ENCODE assay signal across 19 cellular contexts in the genomic region with DNA sequence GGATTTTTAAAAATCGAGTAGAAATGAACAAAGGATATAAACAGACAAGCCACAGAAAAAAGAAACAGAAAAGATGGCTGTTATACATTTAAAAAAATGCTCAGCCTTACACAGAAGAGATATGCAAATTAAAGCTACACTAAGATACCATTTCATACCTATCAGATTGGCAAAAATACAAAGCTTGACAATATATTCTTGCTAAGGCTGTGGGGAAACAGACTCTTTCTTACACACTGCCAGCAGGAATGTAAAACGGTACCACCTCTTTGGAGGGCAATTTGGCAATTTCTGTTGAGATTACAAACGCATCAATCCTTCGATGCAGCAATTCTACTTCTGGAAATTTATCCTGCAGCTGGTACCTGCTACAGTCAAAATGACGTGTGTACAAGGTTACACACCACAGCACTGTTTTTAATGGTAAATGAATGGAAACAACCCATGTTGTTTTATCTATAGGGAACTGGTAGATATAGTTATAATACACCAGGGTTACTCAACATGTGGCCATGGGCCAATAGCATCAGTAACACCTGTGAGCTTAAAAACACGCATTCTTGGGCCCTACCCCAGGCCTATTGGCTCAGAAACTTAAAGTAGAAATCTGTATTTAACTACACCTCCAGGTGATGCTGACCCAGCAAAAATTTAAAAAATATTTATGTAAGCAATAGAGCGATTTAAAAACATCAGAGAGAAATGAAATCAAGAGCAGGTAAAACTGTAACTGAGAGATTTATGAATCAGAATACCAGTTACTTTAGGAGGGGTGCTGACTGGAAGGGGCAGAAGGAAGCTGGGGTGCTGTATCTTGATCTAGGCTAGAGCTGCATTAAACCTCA. TPM values are rescaled to one million over a fixed set of nuclear protein-coding genes. Genes with fewer than 3 reads are reported as not detected.
A peak's percentile ranks its signal among the peaks of the same experiment; 100 is the strongest.
DNase-seq lines count a peak whose midpoint lies in the region; ATAC-seq and TF ChIP-seq lines count a peak whose summit lies in the region.
"Had no signal": no experiment of that assay in that cellular context is flagged by ENCODE, and none has a peak within 500 bp of the region (broad histone marks: within the 10 kb centered on the region; RNA-seq: fewer than 3 reads in every experiment).

No MANE protein-coding gene starts in this region.

- H3K4me3 Mint-ChIP-seq in stimulated activated memory B cell treated with anti-CD40 and anti-IgM and Interleukin-4, amounts not matched to agents 10 μg/mL and 1 μg/mL and 100 μg/mL, for 72 hours, result no peak overlapping the region
- H3K4me3 Mint-ChIP-seq: activated naive CD8-positive, alpha-beta T cell; activated T-cell treated with anti-CD3 and anti-CD28 coated beads, Interleukin-2, amount 50 U/mL, for 24 hours; effector memory CD8-positive, alpha-beta T cell had no signal

- H3K4me2 ChIP-seq in KMS-11, result 0 out of 2 replicates have a peak overlapping the region, but pooled peaks have one; percentile 7

- H3K4me3 ChIP-seq in KMS-11 (IDR thresholded peaks at IDR 0.05; ENCODE audit: insufficient read depth, low read depth, low read length), result no peak overlapping the region
- H3K4me3 ChIP-seq in SK-N-MC, result no peak overlapping the region
- H3K4me3 ChIP-seq in epithelial cell of esophagus (ENCODE audit: low read length), result no peak overlapping the region
- H3K4me3 ChIP-seq: ovary, SJSA1, thyroid gland had no signal

- H3K4me1 Mint-ChIP-seq in stimulated activated memory B cell treated with anti-CD40 and anti-IgM and Interleukin-4, amounts not matched to agents 10 μg/mL and 1 μg/mL and 100 μg/mL, for 72 hours, result peaks cover 13% of the 10 kb centered on the region

- peak; percentile 28 for DNase-seq in SK-N-MC (ENCODE audit: low read depth, low spot score)
- DNase-seq in epithelial cell of esophagus (ENCODE audit: low read depth), result peak; percentile 71
- DNase-seq in Right ventricle myocardium superior, result no peak
- DNase-seq in NCI-H1930 (lab: John Stamatoyannopoulos, UW), result no peak
- DNase-seq in SHP77 (lab: John Stamatoyannopoulos, UW), result no peak
- DNase-seq: activated CD4-positive, alpha-beta T cell treated with anti-CD3 and anti-CD28 coated beads, Interleukin-2, amount 50 U/mL, for 1 hour; activated T-cell treated with anti-CD3 and anti-CD28 coated beads, Interleukin-2, amount 50 U/mL, for 24 hours; cerebellar nuclear complex; effector memory CD8-positive, alpha-beta T cell; foreskin fibroblast; stimulated activated CD4-positive, alpha-beta T cell treated with anti-CD3 and anti-CD28 coated beads, Interleukin-4, amount 100 ng/mL, for 1 hour; stimulated activated CD8-positive, alpha-beta memory T cell treated with anti-CD3 and anti-CD28 coated beads, Interleukin-4, amount 100 ng/mL, for 48 hours; thyroid gland had no signal

- peaks cover 89% of the 10 kb centered on the region for H3K4me1 ChIP-seq in KMS-11 (ENCODE audit: low read depth, poor library complexity, severe bottlenecking)

- TF ChIP-seq CTCF in KMS-11 (conservative IDR thresholded peaks at IDR 0.05; ENCODE audit: low read depth, low read length), result no peak
- TF ChIP-seq CTCF in epithelial cell of esophagus (IDR thresholded peaks at IDR 0.05; ENCODE audit: insufficient read depth, low read depth, low read length, missing control alignments), result no peak

- peak overlapping the region; percentile 5 for H3K27ac Mint-ChIP-seq in stimulated activated memory B cell treated with anti-CD40 and anti-IgM and Interleukin-4, amounts not matched to agents 10 μg/mL and 1 μg/mL and 100 μg/mL, for 72 hours
- H3K27ac Mint-ChIP-seq: activated naive CD8-positive, alpha-beta T cell; activated T-cell treated with anti-CD3 and anti-CD28 coated beads, Interleukin-2, amount 50 U/mL, for 24 hours; effector memory CD8-positive, alpha-beta T cell had no signal

- no peak overlapping the region for H2AFZ ChIP-seq in KMS-11 (ENCODE audit: low read depth)

- no peak overlapping the region for H3K27ac ChIP-seq in KMS-11
- no peak overlapping the region for H3K27ac ChIP-seq in SK-N-MC
- H3K27ac ChIP-seq: SJSA1 had no signal

- H3K9me3 ChIP-seq in SK-N-MC (ENCODE audit: low read depth, low read length), result no peaks in the 10 kb centered on the region
- H3K9me3 ChIP-seq: ovary, SJSA1, thyroid gland had no signal

- no peaks in the 10 kb centered on the region for H4K20me1 ChIP-seq in KMS-11 (ENCODE audit: insufficient read depth)

- peaks cover 23% of the 10 kb centered on the region for H3K36me3 Mint-ChIP-seq in stimulated activated memory B cell treated with anti-CD40 and anti-IgM and Interleukin-4, amounts not matched to agents 10 μg/mL and 1 μg/mL and 100 μg/mL, for 72 hours

- no peak for ATAC-seq in stimulated activated memory B cell treated with anti-CD40 and anti-IgM and Interleukin-4, amounts not matched to agents 10 μg/mL and 1 μg/mL and 100 μg/mL, for 72 hours
- ATAC-seq in Right ventricle myocardium superior (ENCODE audit: poor library complexity) (no peak), HG02973 (IDR thresholded peaks at IDR 0.05; ENCODE audit: unreplicated experiment) (no peak)
- ATAC-seq: effector memory CD8-positive, alpha-beta T cell had no signal

- peaks cover 95% of the 10 kb centered on the region for H3K79me2 ChIP-seq in KMS-11 (ENCODE audit: insufficient read depth, low read depth)

- peaks cover 3% of the 10 kb centered on the region for H3K9me3 Mint-ChIP-seq in stimulated activated memory B cell treated with anti-CD40 and anti-IgM and Interleukin-4, amounts not matched to agents 10 μg/mL and 1 μg/mL and 100 μg/mL, for 72 hours
- H3K9me3 Mint-ChIP-seq: activated T-cell treated with anti-CD3 and anti-CD28 coated beads, Interleukin-2, amount 50 U/mL, for 24 hours; effector memory CD8-positive, alpha-beta T cell had no signal

- no peaks in the 10 kb centered on the region for H3K27me3 Mint-ChIP-seq in stimulated activated memory B cell treated with anti-CD40 and anti-IgM and Interleukin-4, amounts not matched to agents 10 μg/mL and 1 μg/mL and 100 μg/mL, for 72 hours
- H3K27me3 Mint-ChIP-seq: activated naive CD8-positive, alpha-beta T cell; activated T-cell treated with anti-CD3 and anti-CD28 coated beads, Interleukin-2, amount 50 U/mL, for 24 hours; effector memory CD8-positive, alpha-beta T cell had no signal

- H3K27me3 ChIP-seq in KMS-11 (ENCODE audit: insufficient read depth, low read depth), result no peaks in the 10 kb centered on the region
- H3K27me3 ChIP-seq: ovary, SJSA1, thyroid gland had no signal

- H3K9ac ChIP-seq in KMS-11, result no peak overlapping the region
- no peak overlapping the region for H3K9ac ChIP-seq in SK-N-MC (ENCODE audit: insufficient read length)

- H3K36me3 ChIP-seq in KMS-11 (ENCODE audit: insufficient read depth) (no peaks in the 10 kb centered on the region; the same call in 1 of the 2 replicates), SK-N-MC (ENCODE audit: insufficient read depth, low read length) (no peaks in the 10 kb centered on the region)
- H3K36me3 ChIP-seq: ovary, thyroid gland had no signal

- intact Hi-C loops in Right ventricle myocardium superior (cut with DNase I), result no loop called here

RNA-seq across cellular contexts. Expression of a gene that starts 53.3 kb away (rescaled TPM):
- 11.0 TPM for total RNA-seq in Right ventricle myocardium superior

Comparison
In these comparisons a context has a peak if more than half of its experiments do, and no peak if none do; other contexts are left out.
1. DNase-seq: peak in SK-N-MC (single experiment) and epithelial cell of esophagus (single experiment); none in Right ventricle myocardium superior (single experiment), NCI-H1930 (0 of 2) and SHP77 (0 of 2).